8 cellular contexts compared by ENCODE assay signal in genomic region chr3:51371943-51372557, GRCh38. TPM values are rescaled to one million over a fixed set of nuclear protein-coding genes. Genes with fewer than 3 reads are reported as not detected.
DNase-seq lines count a peak whose midpoint lies in the region; ATAC-seq and TF ChIP-seq lines count a peak whose summit lies in the region.

No MANE protein-coding gene starts in this region.

- H3K79me2 ChIP-seq in MM.1S (ENCODE audit: low read length), result no peaks in the 10 kb centered on the region

- H3K27me3 ChIP-seq in MM.1S (replicated peaks; ENCODE audit: insufficient read depth, low read length) (no peaks in the 10 kb centered on the region), upper lobe of right lung (peaks cover 4% of the 10 kb centered on the region)

- H3K4me1 ChIP-seq in MM.1S (ENCODE audit: low read length) (no peaks in the 10 kb centered on the region), upper lobe of right lung (no peaks in the 10 kb centered on the region)

- H4K20me1 ChIP-seq in MM.1S (ENCODE audit: insufficient read depth, low read length), result no peaks in the 10 kb centered on the region

- no peak overlapping the region for H3K4me2 ChIP-seq in MM.1S (ENCODE audit: low read depth, low read length)

- no peaks in the 10 kb centered on the region for H3F3A ChIP-seq in MM.1S (ENCODE audit: insufficient read depth, low read length)

- no peaks in the 10 kb centered on the region for H3K9me2 ChIP-seq in MM.1S (replicated peaks; ENCODE audit: insufficient read depth, low read length)

- H3K36me3 ChIP-seq in MM.1S (replicated peaks; ENCODE audit: insufficient read depth, low read length), result no peaks in the 10 kb centered on the region
- no peaks in the 10 kb centered on the region for H3K36me3 ChIP-seq in upper lobe of right lung

- ATAC-seq in upper lobe of right lung (peak; percentile 73), HG02970 (IDR thresholded peaks at IDR 0.05; ENCODE audit: low FRiP score, unreplicated experiment) (no peak)

- H3K9ac ChIP-seq in MM.1S (ENCODE audit: low read length), result no peak overlapping the region

- TF ChIP-seq CTCF in MM.1S (IDR thresholded peaks at IDR 0.05; ENCODE audit: low read length) (peak; percentile 67), VCaP (conservative IDR thresholded peaks at IDR 0.05) (peak; percentile 91), upper lobe of right lung (IDR thresholded peaks at IDR 0.05) (peak; percentile 66)

- intact Hi-C loops in upper lobe of right lung (cut with DNase I), result no loop called here

- H3K27ac ChIP-seq in MM.1S (ENCODE audit: low read length), result no peak overlapping the region
- H3K27ac ChIP-seq in VCaP, result no peak overlapping the region
- no peak overlapping the region for H3K27ac ChIP-seq in upper lobe of right lung

- H3K4me3 ChIP-seq in MM.1S (ENCODE audit: low read length), result no peak overlapping the region
- no peak overlapping the region for H3K4me3 ChIP-seq in upper lobe of right lung

- H2AFZ ChIP-seq in MM.1S (ENCODE audit: low read length), result no peak overlapping the region

- peak; percentile 64 for DNase-seq in SIG-M5 treated with dmso at 0.1 percent for 504 hours (lab: John Stamatoyannopoulos, UW; ENCODE audit: unreplicated experiment)
- DNase-seq in SIG-M5 (lab: John Stamatoyannopoulos, UW), result no peak
- DNase-seq in MM.1S, result peak; percentile 77
- peak; percentile 42 for DNase-seq in effector CD4-positive, alpha-beta T cell
- DNase-seq in medulla oblongata (ENCODE audit: extremely low spot score), result peak; percentile 78
- DNase-seq in upper lobe of right lung, result no peak

- H3K9me3 ChIP-seq in MM.1S (replicated peaks; ENCODE audit: insufficient read depth, low read length) (no peaks in the 10 kb centered on the region), upper lobe of right lung (no peaks in the 10 kb centered on the region)

RNA-seq across cellular contexts. Expression of gene MANF, which starts 13.0 kb away (rescaled TPM):
- 80.3 TPM for total RNA-seq in upper lobe of right lung

RNA-seq across cellular contexts. Expression of gene RBM15B, which starts 19.0 kb away (rescaled TPM):
- 26.4 TPM for total RNA-seq in upper lobe of right lung

Comparison
In these comparisons a context has a peak if more than half of its experiments do, and no peak if none do; other contexts are left out.
1. DNase-seq: peak in SIG-M5 treated with dmso at 0.1 percent for 504 hours (single experiment), MM.1S (single experiment), effector CD4-positive, alpha-beta T cell (single experiment) and medulla oblongata (single experiment); none in SIG-M5 (single experiment) and upper lobe of right lung (single experiment).
2. Peak in every context shown above with its lines, with median percentiles within 50 percentile points of each other: CTCF ChIP-seq.